In the genomic region with DNA sequence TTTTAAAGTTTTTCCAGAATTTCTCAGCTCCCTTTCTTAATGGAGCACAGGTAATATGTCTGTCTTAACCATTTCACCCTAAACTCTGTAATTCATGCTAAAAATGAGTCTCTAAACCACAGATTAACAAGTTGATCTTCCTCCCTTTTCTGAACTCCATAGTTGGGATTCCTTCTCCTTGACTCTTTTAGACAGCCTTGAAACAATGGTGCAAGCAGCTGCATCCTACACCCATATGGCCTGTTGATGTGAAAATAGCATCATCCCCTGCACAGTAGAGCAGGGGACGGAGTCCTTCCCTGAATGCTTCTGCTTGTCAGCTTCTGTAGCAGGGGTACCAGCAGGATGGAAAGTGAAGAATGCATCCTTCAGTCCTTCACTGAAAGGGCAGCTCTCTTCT, we compare ENCODE assay signal across 26 cellular contexts.
"Had no signal": no experiment of that assay in that cellular context is flagged by ENCODE, and none has a peak within 500 bp of the region (broad histone marks: within the 10 kb centered on the region; RNA-seq: fewer than 3 reads in every experiment).

No MANE protein-coding gene starts in this region.

- H3K4me3 ChIP-seq: ascending aorta, dorsolateral prefrontal cortex, gastrocnemius medialis, right lobe of liver, suprapubic skin, tibial nerve had no signal

- H3K36me3 ChIP-seq: ascending aorta, gastrocnemius medialis, right lobe of liver, suprapubic skin, tibial nerve had no signal

- H3K9me3 ChIP-seq: ascending aorta, gastrocnemius medialis, right lobe of liver, suprapubic skin, tibial nerve had no signal

- H3K4me1 Mint-ChIP-seq: naive B cell, neural crest cell had no signal

- H3K4me3 Mint-ChIP-seq: activated CD4-positive, alpha-beta T cell treated with anti-CD3 and anti-CD28 coated beads, Interleukin-2, amount 10 ng/mL, durations not matched to agents 7 days and 5 days; activated CD8-positive, alpha-beta T cell treated with anti-CD3 and anti-CD28 coated beads, Interleukin-2, amount 10 ng/mL, durations not matched to agents 7 days and 5 days; activated naive CD4-positive, alpha-beta T cell treated with anti-CD3 and anti-CD28 coated beads, Interleukin-2, amount 50 U/mL, for 24 hours; central memory CD8-positive, alpha-beta T cell; effector memory CD8-positive, alpha-beta T cell; naive B cell; neural crest cell; stimulated activated effector memory CD8-positive, alpha-beta T cell treated with anti-CD3 and anti-CD28 coated beads, Interleukin-12 subunit alpha, Interleukin-12 subunit beta, amount 100 ng/mL, for 72 hours; stimulated activated naive CD8-positive, alpha-beta T cell treated with anti-CD3 and anti-CD28 coated beads, Interleukin-15, amount 100 ng/mL, for 72 hours; T-helper 2 cell treated with Interferon-gamma antibody and Interleukin-4, amounts not matched to agents 5 μg/mL and 100 μg/mL, for 36 hours had no signal

- H3K27ac ChIP-seq: ascending aorta, gastrocnemius medialis, right lobe of liver, suprapubic skin, tibial nerve, VCaP had no signal

- H3K27ac Mint-ChIP-seq: activated CD4-positive, alpha-beta T cell treated with anti-CD3 and anti-CD28 coated beads, Interleukin-2, amount 10 ng/mL, durations not matched to agents 7 days and 5 days; activated CD8-positive, alpha-beta T cell treated with anti-CD3 and anti-CD28 coated beads, Interleukin-2, amount 10 ng/mL, durations not matched to agents 7 days and 5 days; activated naive CD4-positive, alpha-beta T cell treated with anti-CD3 and anti-CD28 coated beads, Interleukin-2, amount 50 U/mL, for 24 hours; effector memory CD8-positive, alpha-beta T cell; stimulated activated effector memory CD8-positive, alpha-beta T cell treated with anti-CD3 and anti-CD28 coated beads, Interleukin-12 subunit alpha, Interleukin-12 subunit beta, amount 100 ng/mL, for 72 hours; stimulated activated naive CD8-positive, alpha-beta T cell treated with anti-CD3 and anti-CD28 coated beads, Interleukin-15, amount 100 ng/mL, for 72 hours; T-helper 2 cell treated with Interferon-gamma antibody and Interleukin-4, amounts not matched to agents 5 μg/mL and 100 μg/mL, for 36 hours had no signal

- FAIRE-seq: colon, endothelial cell of umbilical vein, small intestine, urothelium cell line had no signal

- H3K9me3 Mint-ChIP-seq: activated CD4-positive, alpha-beta T cell treated with anti-CD3 and anti-CD28 coated beads, Interleukin-2, amount 10 ng/mL, durations not matched to agents 7 days and 5 days; activated naive CD4-positive, alpha-beta T cell treated with anti-CD3 and anti-CD28 coated beads, Interleukin-2, amount 50 U/mL, for 24 hours; central memory CD8-positive, alpha-beta T cell; effector memory CD8-positive, alpha-beta T cell; naive B cell; neural crest cell; stimulated activated effector memory CD8-positive, alpha-beta T cell treated with anti-CD3 and anti-CD28 coated beads, Interleukin-12 subunit alpha, Interleukin-12 subunit beta, amount 100 ng/mL, for 72 hours; stimulated activated naive CD8-positive, alpha-beta T cell treated with anti-CD3 and anti-CD28 coated beads, Interleukin-15, amount 100 ng/mL, for 72 hours; T-helper 2 cell treated with Interferon-gamma antibody and Interleukin-4, amounts not matched to agents 5 μg/mL and 100 μg/mL, for 36 hours had no signal

- H3K27me3 Mint-ChIP-seq: activated CD4-positive, alpha-beta T cell treated with anti-CD3 and anti-CD28 coated beads, Interleukin-2, amount 10 ng/mL, durations not matched to agents 7 days and 5 days; activated naive CD4-positive, alpha-beta T cell treated with anti-CD3 and anti-CD28 coated beads, Interleukin-2, amount 50 U/mL, for 24 hours; central memory CD8-positive, alpha-beta T cell; effector memory CD8-positive, alpha-beta T cell; stimulated activated naive CD8-positive, alpha-beta T cell treated with anti-CD3 and anti-CD28 coated beads, Interleukin-15, amount 100 ng/mL, for 72 hours had no signal

- DNase-seq: activated CD4-positive, alpha-beta T cell treated with anti-CD3 and anti-CD28 coated beads, Interleukin-2, amount 10 ng/mL, durations not matched to agents 7 days and 5 days; activated CD4-positive, CD25-positive, alpha-beta regulatory T cell treated with anti-CD3 and anti-CD28 coated beads, Interleukin-2, amount 50 U/mL, for 72 hours; activated CD8-positive, alpha-beta T cell treated with anti-CD3 and anti-CD28 coated beads, Interleukin-2, amount 10 ng/mL, durations not matched to agents 7 days and 5 days; activated gamma-delta T cell treated with Interleukin-2 at 50 U/mL for 16 hours; dorsolateral prefrontal cortex; effector memory CD8-positive, alpha-beta T cell; gastrocnemius medialis; hippocampal formation; naive B cell; posterior cingulate gyrus; right lobe of liver; small intestine; stimulated activated CD4-positive, alpha-beta T cell treated with anti-CD3 and anti-CD28 coated beads, Interleukin-2, amount 100 ng/mL, for 24 hours; stimulated activated naive CD8-positive, alpha-beta T cell treated with anti-CD3 and anti-CD28 coated beads, Interleukin-15, amount 100 ng/mL, for 72 hours had no signal

- H3K27me3 ChIP-seq: ascending aorta, dorsolateral prefrontal cortex, gastrocnemius medialis, right lobe of liver, tibial nerve had no signal

- H3K4me1 ChIP-seq: ascending aorta, gastrocnemius medialis, right lobe of liver, suprapubic skin, tibial nerve had no signal

- H3K36me3 Mint-ChIP-seq: activated naive CD4-positive, alpha-beta T cell treated with anti-CD3 and anti-CD28 coated beads, Interleukin-2, amount 50 U/mL, for 24 hours; naive B cell; stimulated activated effector memory CD8-positive, alpha-beta T cell treated with anti-CD3 and anti-CD28 coated beads, Interleukin-12 subunit alpha, Interleukin-12 subunit beta, amount 100 ng/mL, for 72 hours had no signal
